ENCODE assay signal across 19 cellular contexts in the genomic region with DNA sequence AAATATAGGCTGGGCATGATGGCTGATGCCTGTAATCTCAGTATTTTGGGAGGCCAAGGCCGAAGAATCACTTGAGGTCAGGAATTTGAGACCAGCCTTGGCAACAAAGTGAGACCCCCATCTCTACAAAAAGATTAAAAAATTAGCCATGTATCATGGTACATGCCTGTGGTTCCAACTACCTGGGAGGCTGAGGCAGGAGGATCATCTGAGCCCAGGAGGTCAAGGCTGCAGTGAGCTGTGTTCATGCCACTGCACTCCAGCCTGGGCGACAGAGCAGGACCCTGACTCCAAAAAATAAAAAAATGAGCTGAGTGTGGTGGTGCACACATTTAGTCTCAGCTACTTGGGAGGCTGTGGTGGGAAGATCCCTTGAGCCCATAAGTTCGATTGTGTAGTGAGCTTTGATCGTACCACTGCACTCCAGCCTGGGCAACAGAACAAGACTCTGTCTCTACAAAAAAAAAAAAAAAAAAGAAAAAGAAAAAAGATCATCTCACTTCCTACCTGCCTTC. TPM values are rescaled to one million over a fixed set of nuclear protein-coding genes. Genes with fewer than 3 reads are reported as not detected.
DNase-seq lines count a peak whose midpoint lies in the region; ATAC-seq, FAIRE-seq and TF ChIP-seq lines count a peak whose summit lies in the region.
"Had no signal": no experiment of that assay in that cellular context is flagged by ENCODE, and none has a peak within 500 bp of the region (broad histone marks: within the 10 kb centered on the region; RNA-seq: fewer than 3 reads in every experiment).

No MANE protein-coding gene starts in this region.

- H3K4me1 Mint-ChIP-seq in activated CD8-positive, alpha-beta memory T cell treated with anti-CD3 and anti-CD28 coated beads, Interleukin-2, amount 10 ng/mL, durations not matched to agents 7 days and 5 days, result peaks cover 3% of the 10 kb centered on the region
- no peaks in the 10 kb centered on the region for H3K4me1 Mint-ChIP-seq in T-helper 17 cell

- ATAC-seq in activated CD8-positive, alpha-beta memory T cell treated with anti-CD3 and anti-CD28 coated beads, Interleukin-2, amount 10 ng/mL, durations not matched to agents 7 days and 5 days, result no peak
- ATAC-seq in GM21717 (IDR thresholded peaks at IDR 0.05; ENCODE audit: unreplicated experiment) (no peak), T-helper 17 cell (no peak)
- ATAC-seq: Panc1 had no signal

- H3K4me3 Mint-ChIP-seq in activated CD8-positive, alpha-beta memory T cell treated with anti-CD3 and anti-CD28 coated beads, Interleukin-2, amount 10 ng/mL, durations not matched to agents 7 days and 5 days, result no peak overlapping the region
- no peak overlapping the region for H3K4me3 Mint-ChIP-seq in T-helper 17 cell
- H3K4me3 Mint-ChIP-seq: IgD-negative memory B cell had no signal

- H3K4me3 ChIP-seq in endothelial cell of umbilical vein (replicated peaks in 1 of 3; ENCODE audit: insufficient read depth in 1 of 3, low read depth in 1 of 3, low read length in 3 of 3) (no peak overlapping the region), mesenchymal stem cell (ENCODE audit: insufficient read depth in 1 of 2, low read depth in 1 of 2, low read length in 2 of 2) (no peak overlapping the region)

- no peak overlapping the region for H2BK12ac ChIP-seq in mesenchymal stem cell (ENCODE audit: low read length in 2 of 2)

- POLR2A ChIA-PET in endothelial cell of umbilical vein (lab: Charles Lee), result no interaction called here

- H2AFZ ChIP-seq in endothelial cell of umbilical vein (ENCODE audit: low read depth, low read length) (no peak overlapping the region), mesenchymal stem cell (ENCODE audit: low read depth, low read length) (peak overlapping the region; percentile 4)

- H3K36me3 ChIP-seq in endothelial cell of umbilical vein (ENCODE audit: control insufficient read depth in 2 of 2, extremely low read depth in 1 of 2, insufficient read depth in 2 of 2, low read length in 2 of 2) (peaks cover 12 to 13% of the 10 kb centered on the region in 2 experiments), mesenchymal stem cell (ENCODE audit: control insufficient read depth in 1 of 2, insufficient read depth in 2 of 2, low read depth in 1 of 2, low read length in 2 of 2) (peaks cover 13 to 44% of the 10 kb centered on the region in 2 experiments)

- no peak overlapping the region for H3K18ac ChIP-seq in mesenchymal stem cell (ENCODE audit: low read depth in 1 of 2, low read length in 2 of 2)

- H4K8ac ChIP-seq in mesenchymal stem cell (ENCODE audit: low read length), result no peak overlapping the region

- DNase-seq in activated CD8-positive, alpha-beta memory T cell treated with anti-CD3 and anti-CD28 coated beads, Interleukin-2, amount 10 ng/mL, durations not matched to agents 7 days and 5 days, result peak; percentile 15
- DNase-seq in activated CD8-positive, alpha-beta memory T cell treated with anti-CD3 and anti-CD28 coated beads, Interleukin-2, amount 50 U/mL, for 4 hours, result no peak
- DNase-seq in endothelial cell of umbilical vein (ENCODE audit: low read depth, low spot score), result no peak
- DNase-seq in mesenchymal stem cell, result no peak
- DNase-seq in T-helper 17 cell, result no peak
- DNase-seq in NCI-H1436 (lab: John Stamatoyannopoulos, UW), result no peak
- DNase-seq: DMS79; GOT3; NCI-H1105; NCI-H2029 treated with DMSO at 0.1 percent for 48 hours; NCI-H510A treated with DMSO at 0.1 percent for 48 hours; NCI-H774; NK-92 treated with Interleukin-12 subunit alpha and Interleukin-12 subunit beta, amount 100 ng/mL, for 24 hours had no signal

- 93% methylated on average over 4 of the region's 4 CpGs for WGBS in mesenchymal stem cell

- no peaks in the 10 kb centered on the region for H3K27me3 ChIP-seq in endothelial cell of umbilical vein (ENCODE audit: control insufficient read depth in 2 of 2, insufficient read depth in 2 of 2, low read length in 2 of 2)
- H3K27me3 ChIP-seq in mesenchymal stem cell (ENCODE audit: control insufficient read depth in 1 of 2, insufficient read depth in 1 of 2, low read length in 2 of 2), result no peaks in the 10 kb centered on the region

- no peak overlapping the region for H3K27ac Mint-ChIP-seq in activated CD8-positive, alpha-beta memory T cell treated with anti-CD3 and anti-CD28 coated beads, Interleukin-2, amount 10 ng/mL, durations not matched to agents 7 days and 5 days
- H3K27ac Mint-ChIP-seq in T-helper 17 cell, result no peak overlapping the region
- H3K27ac Mint-ChIP-seq: IgD-negative memory B cell had no signal

- CTCF ChIA-PET in activated CD8-positive, alpha-beta memory T cell treated with anti-CD3 and anti-CD28 coated beads, Interleukin-2, amount 10 ng/mL, durations not matched to agents 7 days and 5 days (lab: Charles Lee), result interaction anchor here (0.7 to 1.9 kb wide), 3 partner anchors 10 to 101 kb away, joined by 3 to 8 read pairs (median 3); no protein-coding TSS in a partner anchor
- CTCF ChIA-PET in endothelial cell of umbilical vein (lab: Charles Lee), result interaction anchor here (0.7 to 4.7 kb wide), 2 partner anchors 10 to 29 kb away, joined by 4 to 22 read pairs; no protein-coding TSS in a partner anchor

- H3K4me2 ChIP-seq in endothelial cell of umbilical vein (ENCODE audit: insufficient read depth, low read length) (no peak overlapping the region), mesenchymal stem cell (ENCODE audit: low read length, poor library complexity, severe bottlenecking) (no peak overlapping the region)

- H3K27me3 Mint-ChIP-seq in activated CD8-positive, alpha-beta memory T cell treated with anti-CD3 and anti-CD28 coated beads, Interleukin-2, amount 10 ng/mL, durations not matched to agents 7 days and 5 days, result no peaks in the 10 kb centered on the region
- no peaks in the 10 kb centered on the region for H3K27me3 Mint-ChIP-seq in T-helper 17 cell
- H3K27me3 Mint-ChIP-seq: IgD-negative memory B cell had no signal

- no peaks in the 10 kb centered on the region for H3K9me3 Mint-ChIP-seq in activated CD8-positive, alpha-beta memory T cell treated with anti-CD3 and anti-CD28 coated beads, Interleukin-2, amount 10 ng/mL, durations not matched to agents 7 days and 5 days (ENCODE audit: low read depth)
- H3K9me3 Mint-ChIP-seq: IgD-negative memory B cell had no signal

- H3K27ac ChIP-seq in endothelial cell of umbilical vein (ENCODE audit: insufficient read depth, low read depth, low read length), result no peak overlapping the region
- H3K27ac ChIP-seq in mesenchymal stem cell (ENCODE audit: low read length, poor library complexity, severe bottlenecking), result peak overlapping the region; percentile 30
- H3K27ac ChIP-seq: C4-2B had no signal

- no peak overlapping the region for H3K4ac ChIP-seq in mesenchymal stem cell (ENCODE audit: low read depth in 1 of 2, low read length in 2 of 2)

- no peak overlapping the region for H2BK5ac ChIP-seq in mesenchymal stem cell (ENCODE audit: low read depth, low read length, poor library complexity, severe bottlenecking)

- BruUV-seq in endothelial cell of umbilical vein (replicated peaks; lab: Mats Ljungman, UMichigan), result no TSS peak

- no peak for TF ChIP-seq POLR2A in endothelial cell of umbilical vein (IDR thresholded peaks at IDR 0.05; ENCODE audit: low read depth, low read length)

- H3K79me1 ChIP-seq in mesenchymal stem cell (replicated peaks; ENCODE audit: low read length, poor library complexity, severe bottlenecking), result peaks cover 3% of the 10 kb centered on the region

- H2BK15ac ChIP-seq in mesenchymal stem cell (ENCODE audit: low read depth, poor library complexity, severe bottlenecking), result no peak overlapping the region

- H4K91ac ChIP-seq in mesenchymal stem cell (ENCODE audit: low read length), result no peak overlapping the region

- H2BK120ac ChIP-seq in mesenchymal stem cell (ENCODE audit: low read depth, low read length), result no peak overlapping the region

- FAIRE-seq in endothelial cell of umbilical vein (lab: Jason Lieb, UNC), result peak; percentile 33
- FAIRE-seq: HTR-8/SVneo had no signal

- H2AK5ac ChIP-seq in mesenchymal stem cell (ENCODE audit: low read length, severe bottlenecking), result no peak overlapping the region

- H3K79me2 ChIP-seq in endothelial cell of umbilical vein (ENCODE audit: control insufficient read depth, insufficient read depth, low read length), result no peaks in the 10 kb centered on the region

- H4K20me1 ChIP-seq in endothelial cell of umbilical vein (replicated peaks; ENCODE audit: control insufficient read depth, extremely low read depth, insufficient read depth, low read length), result no peaks in the 10 kb centered on the region

- TF ChIP-seq CTCF in endothelial cell of umbilical vein (IDR thresholded peaks at IDR 0.05; ENCODE audit: extremely low read depth in 1 of 2, insufficient read depth in 1 of 2, low read depth in 1 of 2, low read length in 2 of 2), result no peak

- peaks cover 1% of the 10 kb centered on the region for H3K4me1 ChIP-seq in endothelial cell of umbilical vein (ENCODE audit: control insufficient read depth, extremely low read depth, insufficient read depth, low read length)
- peaks cover 6% of the 10 kb centered on the region for H3K4me1 ChIP-seq in mesenchymal stem cell (ENCODE audit: control insufficient read depth, insufficient read depth, low read depth, low read length)

- no peaks in the 10 kb centered on the region for H3K9me3 ChIP-seq in endothelial cell of umbilical vein (replicated peaks; ENCODE audit: control insufficient read depth, insufficient read depth, low read length)
- H3K9me3 ChIP-seq in mesenchymal stem cell (ENCODE audit: control insufficient read depth, low read length), result no peaks in the 10 kb centered on the region
- H3K9me3 ChIP-seq in T-helper 17 cell (ENCODE audit: control insufficient read depth, low read length, poor library complexity, severe bottlenecking), result no peaks in the 10 kb centered on the region

- peak overlapping the region in 1 of 2 experiments; percentile 52 for H3K23ac ChIP-seq in mesenchymal stem cell (ENCODE audit: low read length in 2 of 2)

- H3K36me3 Mint-ChIP-seq in activated CD8-positive, alpha-beta memory T cell treated with anti-CD3 and anti-CD28 coated beads, Interleukin-2, amount 10 ng/mL, durations not matched to agents 7 days and 5 days, result peaks cover 45% of the 10 kb centered on the region
- peaks cover 3% of the 10 kb centered on the region for H3K36me3 Mint-ChIP-seq in T-helper 17 cell (ENCODE audit: low read depth)

- H3K9me1 ChIP-seq in endothelial cell of umbilical vein (replicated peaks; ENCODE audit: control insufficient read depth, extremely low read depth, insufficient read depth, low read length), result no peaks in the 10 kb centered on the region

- intact Hi-C loops in endothelial cell of umbilical vein (cut with micrococcal nuclease), result no loop called here

- H3K9ac ChIP-seq in endothelial cell of umbilical vein (replicated peaks; ENCODE audit: extremely low read depth, insufficient read depth, low read length), result no peak overlapping the region
- no peak overlapping the region for H3K9ac ChIP-seq in mesenchymal stem cell (ENCODE audit: low read length)

- H3K14ac ChIP-seq in mesenchymal stem cell (ENCODE audit: low read length in 2 of 2), result no peak overlapping the region

- dilution Hi-C loops in endothelial cell of umbilical vein (cut with MboI; ENCODE audit: extremely low pct_ligation_motif_present, low sequenced_read_pairs), result no loop called here

RNA-seq across cellular contexts. Expression of a gene that starts 10.1 kb away (rescaled TPM):
- 1 to 10 TPM in 1 of 2 experiments, under 1 TPM in 1; 0.94 to 1.8 TPM for total RNA-seq in activated CD8-positive, alpha-beta memory T cell treated with anti-CD3 and anti-CD28 coated beads, Interleukin-2, amount 10 ng/mL, durations not matched to agents 7 days and 5 days
- total RNA-seq in endothelial cell of umbilical vein (0.60 and 1.1 TPM in 2 replicates), T-helper 17 cell (1 to 10 TPM; 1.5 to 2.2 TPM)
- 0.19 TPM in 1 of 2 replicates, not detected in the other for polyA plus RNA-seq in endothelial cell of umbilical vein
- polyA plus RNA-seq in endothelial cell of umbilical vein (2011; cell fraction: cytosol; rRNA removed), result 0.24 and 0.31 TPM in 2 replicates
- 0.42 and 0.46 TPM in 2 replicates for polyA plus RNA-seq in endothelial cell of umbilical vein (2011; cell fraction: nucleus; rRNA removed)
- 0.38 TPM in 1 of 2 replicates, not detected in the other for polyA plus RNA-seq in endothelial cell of umbilical vein (2012)
- 0.17 TPM in 1 of 2 replicates, not detected in the other for polyA minus RNA-seq in endothelial cell of umbilical vein
- not detected for polyA minus RNA-seq in endothelial cell of umbilical vein (2011; cell fraction: cytosol; rRNA and poly(A)+ RNA removed)
- not detected in 2 replicates for polyA minus RNA-seq in endothelial cell of umbilical vein (2011; cell fraction: nucleus; rRNA and poly(A)+ RNA removed)
- 0.32 TPM for polyA plus RNA-seq in mesenchymal stem cell (2013, experiment 1 of 2)
- polyA plus RNA-seq in mesenchymal stem cell (2013, experiment 2 of 2), result 0.29 TPM
- total RNA-seq: A172 had no signal

RNA-seq across cellular contexts. Expression of a gene that starts 12.8 kb away (rescaled TPM):
- total RNA-seq in activated CD8-positive, alpha-beta memory T cell treated with anti-CD3 and anti-CD28 coated beads, Interleukin-2, amount 10 ng/mL, durations not matched to agents 7 days and 5 days, result 10 to 100 TPM; 28.8 to 36.5 TPM
- total RNA-seq in endothelial cell of umbilical vein (35.3 and 37.7 TPM in 2 replicates), T-helper 17 cell (10 to 100 TPM; 15.4 to 20.1 TPM)
- polyA plus RNA-seq in endothelial cell of umbilical vein, result 16.8 and 23.2 TPM in 2 replicates
- polyA plus RNA-seq in endothelial cell of umbilical vein (2011; cell fraction: cytosol; rRNA removed), result 30.2 and 31.3 TPM in 2 replicates
- 9.7 and 13.6 TPM in 2 replicates for polyA plus RNA-seq in endothelial cell of umbilical vein (2011; cell fraction: nucleus; rRNA removed)
- polyA plus RNA-seq in endothelial cell of umbilical vein (2012), result 31.6 and 44.8 TPM in 2 replicates
- polyA minus RNA-seq in endothelial cell of umbilical vein, result 11.6 and 16.6 TPM in 2 replicates
- polyA minus RNA-seq in endothelial cell of umbilical vein (2011; cell fraction: cytosol; rRNA and poly(A)+ RNA removed), result 15.0 TPM
- polyA minus RNA-seq in endothelial cell of umbilical vein (2011; cell fraction: nucleus; rRNA and poly(A)+ RNA removed), result 9.0 and 13.8 TPM in 2 replicates
- polyA plus RNA-seq in mesenchymal stem cell (2013, experiment 1 of 2), result 39.7 TPM
- 41.1 TPM for polyA plus RNA-seq in mesenchymal stem cell (2013, experiment 2 of 2)

RNA-seq across cellular contexts. Expression of a gene that starts 31.7 kb away (rescaled TPM):
- not detected for total RNA-seq in activated CD8-positive, alpha-beta memory T cell treated with anti-CD3 and anti-CD28 coated beads, Interleukin-2, amount 10 ng/mL, durations not matched to agents 7 days and 5 days
- total RNA-seq in endothelial cell of umbilical vein, result 0.22 TPM in 1 of 2 replicates, not detected in the other
- 0.04 and 0.21 TPM in 2 replicates for polyA plus RNA-seq in endothelial cell of umbilical vein
- 0.12 and 0.13 TPM in 2 replicates for polyA plus RNA-seq in endothelial cell of umbilical vein (2011; cell fraction: cytosol; rRNA removed)
- polyA plus RNA-seq in endothelial cell of umbilical vein (2011; cell fraction: nucleus; rRNA removed), result 0.09 TPM in 1 of 2 replicates, not detected in the other
- polyA plus RNA-seq in endothelial cell of umbilical vein (2012), result not detected in 2 replicates
- 0.28 TPM in 1 of 2 replicates, not detected in the other for polyA minus RNA-seq in endothelial cell of umbilical vein
- not detected for polyA minus RNA-seq in endothelial cell of umbilical vein (2011; cell fraction: cytosol; rRNA and poly(A)+ RNA removed)
- not detected in 2 replicates for polyA minus RNA-seq in endothelial cell of umbilical vein (2011; cell fraction: nucleus; rRNA and poly(A)+ RNA removed)
- polyA plus RNA-seq in mesenchymal stem cell (2013, experiment 1 of 2), result 0.19 TPM
- 0.05 TPM for polyA plus RNA-seq in mesenchymal stem cell (2013, experiment 2 of 2)
- total RNA-seq in T-helper 17 cell, result not detected
- total RNA-seq: A172 had no signal
- polyA plus RNA-seq: IgD-negative memory B cell had no signal
